8 cellular contexts compared by ENCODE assay signal in the genomic region with DNA sequence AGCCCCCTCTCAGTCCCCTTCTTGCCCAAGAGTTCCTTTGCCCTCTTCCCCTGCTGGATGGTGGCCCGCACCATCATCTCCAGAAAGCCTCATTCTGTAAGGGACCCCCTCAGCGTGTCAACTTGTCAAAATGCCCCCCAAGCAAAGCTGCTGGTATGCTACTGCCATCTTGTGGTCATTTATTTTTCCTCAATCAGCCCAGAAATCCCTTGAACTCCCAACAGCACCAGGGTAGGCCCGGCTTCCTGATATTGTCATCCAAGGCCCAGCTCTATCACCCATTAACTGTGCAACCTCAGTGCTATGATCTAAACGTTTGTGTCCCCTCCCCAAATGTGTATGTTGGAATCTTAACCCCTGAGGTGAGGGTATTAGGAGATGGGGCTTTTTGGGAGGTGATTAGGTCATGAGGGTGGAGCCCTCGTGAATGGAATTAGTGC. TPM values are rescaled to one million over a fixed set of nuclear protein-coding genes. Genes with fewer than 3 reads are reported as not detected.
A peak's percentile ranks its signal among the peaks of the same experiment; 100 is the strongest.
DNase-seq lines count a peak whose midpoint lies in the region; ATAC-seq and TF ChIP-seq lines count a peak whose summit lies in the region.

No MANE protein-coding gene starts in this region.

- intact Hi-C loops in Right ventricle myocardium superior (cut with DNase I) = no loop called here

- TF ChIP-seq CTCF in cardiac muscle cell (IDR thresholded peaks at IDR 0.05; ENCODE audit: low read depth, low read length) = peak; percentile 51
- peak; percentile 52 to 74 for TF ChIP-seq CTCF in right atrium auricular region (IDR thresholded peaks at IDR 0.05)
- peak in 4 of 6 experiments; percentile 26 to 55 (median 36) for TF ChIP-seq CTCF in upper lobe of left lung (IDR thresholded peaks at IDR 0.05)

- H3K27me3 ChIP-seq in cardiac muscle cell = no peaks in the 10 kb centered on the region
- H3K27me3 ChIP-seq in right atrium auricular region = no peaks in the 10 kb centered on the region
- no peaks in the 10 kb centered on the region for H3K27me3 ChIP-seq in upper lobe of left lung

- H3K27ac ChIP-seq in cardiac muscle cell = no peak overlapping the region
- H3K27ac ChIP-seq in right atrium auricular region = no peak overlapping the region
- no peak overlapping the region for H3K27ac ChIP-seq in upper lobe of left lung

- H3K4me3 ChIP-seq in cardiac muscle cell (no peak overlapping the region), right atrium auricular region (no peak overlapping the region), upper lobe of left lung (no peak overlapping the region)

- H3K4me1 ChIP-seq in cardiac muscle cell (ENCODE audit: low read depth) = peaks cover 7% of the 10 kb centered on the region
- H3K4me1 ChIP-seq in right atrium auricular region = no peaks in the 10 kb centered on the region
- no peaks in the 10 kb centered on the region for H3K4me1 ChIP-seq in upper lobe of left lung

- no peaks in the 10 kb centered on the region for H3K9me3 ChIP-seq in cardiac muscle cell (ENCODE audit: low read depth)
- H3K9me3 ChIP-seq in right atrium auricular region = no peaks in the 10 kb centered on the region
- no peaks in the 10 kb centered on the region for H3K9me3 ChIP-seq in upper lobe of left lung

- ATAC-seq in Right ventricle myocardium superior (ENCODE audit: poor library complexity) (no peak), upper lobe of left lung (ENCODE audit: low FRiP score in 2 of 2) (no peak), GM18505 (IDR thresholded peaks at IDR 0.05; ENCODE audit: unreplicated experiment) (no peak), HG03095 (IDR thresholded peaks at IDR 0.05; ENCODE audit: unreplicated experiment) (no peak)

- DNase-seq in cardiac muscle cell (ENCODE audit: low read depth in 1 of 2, low spot score in 1 of 2) (peak in 1 of 2 donors; percentile 36), Right ventricle myocardium superior (no peak), SK-MEL-5 (ENCODE audit: low read depth, low spot score) (peak; percentile 40), right atrium auricular region (ENCODE audit: low spot score) (no peak), upper lobe of left lung (no peak), superior temporal gyrus (ENCODE audit: extremely low spot score) (no peak)

- TF ChIP-seq POLR2A in upper lobe of left lung (IDR thresholded peaks at IDR 0.05) = no peak
- no peak for TF ChIP-seq POLR2A in GM18505 (IDR thresholded peaks at IDR 0.05; ENCODE audit: borderline replicate concordance, extremely low read depth, insufficient read depth, insufficient read length)

- H3K36me3 ChIP-seq in cardiac muscle cell (peaks cover 2% of the 10 kb centered on the region), right atrium auricular region (peaks cover 23% of the 10 kb centered on the region), upper lobe of left lung (peaks cover 11 to 95% (median 67%) of the 10 kb centered on the region in 4 donors)

- in situ Hi-C loops in SK-MEL-5 (cut with HindIII; ENCODE audit: low pct_unique_long_range_greater_than_20kb, low sequenced_read_pairs) = no loop called here

- no peak for TF ChIP-seq EP300 in upper lobe of left lung (IDR thresholded peaks at IDR 0.05)

- WGBS in upper lobe of left lung, 2 donors = 55 to 80% methylated on average over 5 of the region's 5 CpGs

RNA-seq across cellular contexts. Expression of a gene that starts 53.2 kb away (rescaled TPM):
- total RNA-seq in cardiac muscle cell (78.9 and 98.0 TPM in 2 replicates), Right ventricle myocardium superior (59.3 TPM), right atrium auricular region (10 to 100 TPM; 76.3 to 81.7 TPM), upper lobe of left lung (10 to 100 TPM; 37.2 to 80.0 (median 48.9) TPM)
- 59.0 and 82.3 TPM in 2 replicates for polyA plus RNA-seq in cardiac muscle cell
- total RNA-seq in SK-MEL-5 (2014; rRNA removed; shearing (Covaris generic)) = 50.6 and 55.4 TPM in 2 replicates
- polyA plus RNA-seq in SK-MEL-5 (2015; cell fraction: cytosol; rRNA removed) = 27.1 and 38.0 TPM in 2 replicates
- 31.4 and 49.2 TPM in 2 replicates for polyA plus RNA-seq in SK-MEL-5 (2015; cell fraction: nucleus; rRNA removed)
